Comparison of ENCODE assay signal across 8 cellular contexts in genomic region chr6:118580585-118581419, GRCh38. TPM values are rescaled to one million over a fixed set of nuclear protein-coding genes. Genes with fewer than 3 reads are reported as not detected.
DNase-seq lines count a peak whose midpoint lies in the region; ATAC-seq, FAIRE-seq and TF ChIP-seq lines count a peak whose summit lies in the region.

No MANE protein-coding gene starts in this region.

- H3K4me3 ChIP-seq in parathyroid adenoma (ENCODE audit: low read depth, low read length): peak overlapping the region; percentile 6

- no peak overlapping the region for H3K27ac Mint-ChIP-seq in activated naive CD8-positive, alpha-beta T cell treated with anti-CD3 and anti-CD28 coated beads, Interleukin-2, amount 10 ng/mL, durations not matched to agents 7 days and 5 days

- peaks cover 20% of the 10 kb centered on the region for H3K4me1 ChIP-seq in parathyroid adenoma

- peaks cover 31% of the 10 kb centered on the region for H3K79me2 ChIP-seq in parathyroid adenoma

- H3K27ac ChIP-seq in parathyroid adenoma: peak overlapping the region; percentile 30

- no peak overlapping the region for H3K4me2 ChIP-seq in parathyroid adenoma (ENCODE audit: low read length)

- TF ChIP-seq CTCF in parathyroid adenoma (IDR thresholded peaks at IDR 0.05): peak; percentile 78

- H2AFZ ChIP-seq in parathyroid adenoma: no peak overlapping the region

- H3K9ac ChIP-seq in parathyroid adenoma: no peak overlapping the region

- no peak overlapping the region for H3K4me3 Mint-ChIP-seq in activated naive CD8-positive, alpha-beta T cell treated with anti-CD3 and anti-CD28 coated beads, Interleukin-2, amount 10 ng/mL, durations not matched to agents 7 days and 5 days

- peak; percentile 71 for ATAC-seq in HG02642 (IDR thresholded peaks at IDR 0.05; ENCODE audit: poor library complexity, unreplicated experiment)
- ATAC-seq in activated naive CD8-positive, alpha-beta T cell treated with anti-CD3 and anti-CD28 coated beads, Interleukin-2, amount 10 ng/mL, durations not matched to agents 7 days and 5 days (ENCODE audit: low read depth): peak; percentile 54
- peak; percentile 95 for ATAC-seq in Right ventricle myocardium superior (ENCODE audit: poor library complexity)

- H3K9me3 Mint-ChIP-seq in activated naive CD8-positive, alpha-beta T cell treated with anti-CD3 and anti-CD28 coated beads, Interleukin-2, amount 10 ng/mL, durations not matched to agents 7 days and 5 days: peaks cover 27% of the 10 kb centered on the region

- no peaks in the 10 kb centered on the region for H3K27me3 ChIP-seq in parathyroid adenoma (ENCODE audit: control insufficient read depth, insufficient read depth, low read length)

- peak; percentile 79 for FAIRE-seq in G401.6 (lab: Jason Lieb, UNC)

- intact Hi-C loops in Right ventricle myocardium superior (cut with DNase I): loop anchor here (10.0 kb wide), 1 partner anchor 606 kb away; no protein-coding TSS in a partner anchor

- POLR2A ChIA-PET in activated naive CD8-positive, alpha-beta T cell treated with anti-CD3 and anti-CD28 coated beads, Interleukin-2, amount 10 ng/mL, durations not matched to agents 7 days and 5 days (lab: Charles Lee): no interaction called here

- H3K9me3 ChIP-seq in parathyroid adenoma (ENCODE audit: control insufficient read depth, low read length): no peaks in the 10 kb centered on the region

- H3K36me3 Mint-ChIP-seq in activated naive CD8-positive, alpha-beta T cell treated with anti-CD3 and anti-CD28 coated beads, Interleukin-2, amount 10 ng/mL, durations not matched to agents 7 days and 5 days: peaks cover 71% of the 10 kb centered on the region

- no peaks in the 10 kb centered on the region for H3K27me3 Mint-ChIP-seq in activated naive CD8-positive, alpha-beta T cell treated with anti-CD3 and anti-CD28 coated beads, Interleukin-2, amount 10 ng/mL, durations not matched to agents 7 days and 5 days

- no peaks in the 10 kb centered on the region for H3K36me3 ChIP-seq in parathyroid adenoma (ENCODE audit: control insufficient read depth, insufficient read depth, low read length)

- peak; percentile 80 for DNase-seq in NCI-H226
- DNase-seq in activated naive CD8-positive, alpha-beta T cell treated with anti-CD3 and anti-CD28 coated beads, Interleukin-2, amount 10 ng/mL, durations not matched to agents 7 days and 5 days: no peak
- peak; percentile 43 for DNase-seq in Right ventricle myocardium superior
- no peak for DNase-seq in stimulated activated CD4-positive, alpha-beta T cell treated with anti-CD3 and anti-CD28 coated beads, Interleukin-4, amount 100 ng/mL, for 1 hour
- no peak for DNase-seq in NCI-H187 (lab: John Stamatoyannopoulos, UW)

- H3K4me1 Mint-ChIP-seq in activated naive CD8-positive, alpha-beta T cell treated with anti-CD3 and anti-CD28 coated beads, Interleukin-2, amount 10 ng/mL, durations not matched to agents 7 days and 5 days: peaks cover 5% of the 10 kb centered on the region

RNA-seq across cellular contexts. Expression of gene PLN, which starts 32.7 kb away (rescaled TPM):
- not detected for total RNA-seq in activated naive CD8-positive, alpha-beta T cell treated with anti-CD3 and anti-CD28 coated beads, Interleukin-2, amount 10 ng/mL, durations not matched to agents 7 days and 5 days
- total RNA-seq in Right ventricle myocardium superior: 2,342 TPM

Comparison
In these comparisons a context has a peak if more than half of its experiments do, and no peak if none do; other contexts are left out.
1. DNase-seq: peak in NCI-H226 (single experiment) and Right ventricle myocardium superior (single experiment); none in activated naive CD8-positive, alpha-beta T cell treated with anti-CD3 and anti-CD28 coated beads, Interleukin-2, amount 10 ng/mL, durations not matched to agents 7 days and 5 days (single experiment), stimulated activated CD4-positive, alpha-beta T cell treated with anti-CD3 and anti-CD28 coated beads, Interleukin-4, amount 100 ng/mL, for 1 hour (single experiment) and NCI-H187 (0 of 2).
2. RNA of gene PLN, which starts 32.7 kb away (total RNA-seq): 2,342 TPM in Right ventricle myocardium superior (single experiment); not detected in activated naive CD8-positive, alpha-beta T cell treated with anti-CD3 and anti-CD28 coated beads, Interleukin-2, amount 10 ng/mL, durations not matched to agents 7 days and 5 days; every median in the first group is over 1,000 times any median in the second.
3. Peak in every context shown above with its lines, with median percentiles within 50 percentile points of each other: ATAC-seq.